ENCODE assay signal across 17 cellular contexts in the genomic region with DNA sequence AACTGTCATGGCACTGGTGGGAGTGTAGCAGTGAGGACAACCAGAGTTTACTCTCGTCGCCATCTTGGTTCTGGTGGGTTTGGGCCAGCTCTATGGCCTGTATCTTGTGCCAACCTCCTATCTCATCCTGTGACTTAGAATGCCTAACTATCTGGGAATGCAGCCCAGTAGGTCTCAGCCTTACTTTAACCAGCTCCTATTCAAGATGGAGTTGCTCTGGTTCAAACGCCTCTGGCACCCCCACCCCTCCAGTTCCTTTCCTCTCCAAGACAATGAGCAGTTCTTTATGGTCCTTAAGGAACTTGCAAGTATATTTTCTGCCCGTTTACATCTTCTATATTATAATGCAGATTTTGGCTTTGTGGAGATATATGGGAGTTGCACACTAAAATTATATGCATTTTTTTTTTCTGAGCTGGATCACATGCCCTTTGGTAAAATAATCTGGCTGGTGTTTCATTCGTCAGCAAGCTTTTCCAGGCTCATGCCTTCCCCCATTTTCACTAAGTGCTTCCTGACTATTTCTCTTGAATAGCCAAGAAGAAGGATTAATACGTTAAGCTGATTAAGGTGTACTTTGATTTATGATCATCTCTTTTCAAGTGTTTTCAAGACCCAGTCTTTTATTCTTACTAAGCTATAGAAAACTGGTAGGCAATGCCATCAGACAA. TPM values are rescaled to one million over a fixed set of nuclear protein-coding genes. Genes with fewer than 3 reads are reported as not detected.
DNase-seq lines count a peak whose midpoint lies in the region; ATAC-seq, FAIRE-seq and TF ChIP-seq lines count a peak whose summit lies in the region.
"Had no signal": no experiment of that assay in that cellular context is flagged by ENCODE, and none has a peak within 500 bp of the region (broad histone marks: within the 10 kb centered on the region; RNA-seq: fewer than 3 reads in every experiment).

No MANE protein-coding gene starts in this region.

- H3K79me2 ChIP-seq in K562 (ENCODE audit: control insufficient read depth, insufficient read depth, low read length), result no peaks in the 10 kb centered on the region

- ATAC-seq in K562 (no peak), left colon (no peak)

- H3K4me3 ChIP-seq in K562 (no peak overlapping the region), testis (no peak overlapping the region), brain microvascular endothelial cell (ENCODE audit: low read depth, low read length) (no peak overlapping the region)

- intact Hi-C loops in K562 (cut with micrococcal nuclease) (no loop called here), testis (cut with DNase I; ENCODE audit: low total_unique reads) (no loop called here), left colon (cut with DNase I, micrococcal nuclease) (no loop called here)

- POLR2A ChIA-PET in K562 (lab: Yijun Ruan, JAX), result interaction anchor here (0.7 to 1.5 kb wide), 2 partner anchors 11 to 414 kb away, joined by 3 to 5 read pairs; partner anchors contain the start of gene WIPF3

- H3K9ac ChIP-seq in K562 (ENCODE audit: insufficient read depth in 1 of 2, low read depth in 2 of 2, low read length in 2 of 2), result no peak overlapping the region

- H3K9me1 ChIP-seq in K562 (ENCODE audit: control insufficient read depth, insufficient read depth, low read length), result no peaks in the 10 kb centered on the region

- H2AFZ ChIP-seq in K562 (ENCODE audit: low read depth, low read length), result no peak overlapping the region

- 73% methylated on average over 6 of the region's 6 CpGs for WGBS in K562 (ENCODE audit: insufficient coverage, low coverage, missing lambda C conversion rate)
- WGBS in testis, 2 donors, result 77 to 81% methylated on average over 6 of the region's 6 CpGs

- no peaks in the 10 kb centered on the region for H3K9me3 ChIP-seq in K562 (replicated peaks; ENCODE audit: control insufficient read depth, insufficient read depth, low read depth, low read length)
- no peaks in the 10 kb centered on the region for H3K9me3 ChIP-seq in testis
- H3K9me3 ChIP-seq: BE2C, Caco-2 had no signal

- in situ Hi-C loops in K562 (cut with MboI), result no loop called here
- in situ Hi-C loops in brain microvascular endothelial cell (cut with HindIII; ENCODE audit: low pct_ligation_motif_present, low sequenced_read_pairs), result no loop called here

- TF ChIP-seq CTCF in D721Med (IDR thresholded peaks at IDR 0.05; ENCODE audit: insufficient read depth, missing control alignments) (no peak), K562 (IDR thresholded peaks at IDR 0.05 in 2 of 3, conservative IDR thresholded peaks at IDR 0.05 in 1 of 3; ENCODE audit: insufficient read depth in 2 of 3, low read depth in 1 of 3, low read length in 3 of 3) (no peak), testis (IDR thresholded peaks at IDR 0.05) (no peak), brain microvascular endothelial cell (IDR thresholded peaks at IDR 0.05; ENCODE audit: low read depth, low read length, missing control alignments) (no peak)

- DNase-seq in D721Med (ENCODE audit: insufficient read length, low spot score) (no peak), NCI-H524 treated with DMSO at 0.1 percent for 48 hours (lab: John Stamatoyannopoulos, UW) (peak; percentile 93), K562 (ENCODE audit: extremely low read depth in 1 of 4, low spot score in 3 of 4) (no peak), testis (no peak), brain microvascular endothelial cell (no peak), C1 segment of cervical spinal cord (lab: John Stamatoyannopoulos, UW) (no peak), left colon (no peak)
- DNase-seq: BE2C; Caco-2; CD8-positive, alpha-beta memory T cell; DMS 273 treated with DMSO at 0.1 percent for 48 hours; H7; KBM-7 had no signal

- no peak for TF ChIP-seq POLR2A in K562 (conservative IDR thresholded peaks at IDR 0.05)
- no peak for TF ChIP-seq POLR2A in testis (IDR thresholded peaks at IDR 0.05)

- TF ChIP-seq EP300 in K562 (IDR thresholded peaks at IDR 0.05; ENCODE audit: low read length), result no peak

- no TSS peak for BruUV-seq in K562 (replicated peaks; lab: Mats Ljungman, UMichigan)

- H3K4me1 ChIP-seq in K562 (replicated peaks in 1 of 2; ENCODE audit: control insufficient read depth in 2 of 2, insufficient read depth in 2 of 2, low read length in 2 of 2), result peaks cover 4 to 53% of the 10 kb centered on the region in 2 experiments; a peak in 4 of 5 replicates
- peaks cover 43% of the 10 kb centered on the region for H3K4me1 ChIP-seq in testis
- H3K4me1 ChIP-seq: BE2C, Caco-2 had no signal

- H3K27me3 ChIP-seq in K562 (ENCODE audit: control insufficient read depth in 2 of 2, insufficient read depth in 2 of 2, low read length in 2 of 2) (no peaks in the 10 kb centered on the region), testis (no peaks in the 10 kb centered on the region), brain microvascular endothelial cell (replicated peaks) (peaks cover 3% of the 10 kb centered on the region)

- peak overlapping the region; percentile 47; the same call in 1 of the 2 replicates for H3K4me2 ChIP-seq in K562 (ENCODE audit: insufficient read depth, low read length)

- TF ChIP-seq RAD21 in K562 (CRISPR knock-in tag; conservative IDR thresholded peaks at IDR 0.05 in 1 of 2, IDR thresholded peaks at IDR 0.05 in 1 of 2), result no peak

- H3K36me3 ChIP-seq in K562 (ENCODE audit: control insufficient read depth, insufficient read depth, low read length) (no peaks in the 10 kb centered on the region), testis (ENCODE audit: low read depth, missing control alignments) (no peaks in the 10 kb centered on the region), brain microvascular endothelial cell (replicated peaks) (no peaks in the 10 kb centered on the region)
- H3K36me3 ChIP-seq: BE2C had no signal

- CTCF ChIA-PET in K562 (lab: Yijun Ruan, JAX; ENCODE audit: low intra/inter-chr PET ratio), result no interaction called here

- H3K27ac ChIP-seq in K562 (ENCODE audit: extremely low read depth, low read depth, low read length), result no peak overlapping the region
- peak overlapping the region; percentile 78 to 83 for H3K27ac ChIP-seq in testis
- H3K27ac ChIP-seq in brain microvascular endothelial cell, result no peak overlapping the region

- no peaks in the 10 kb centered on the region for H4K20me1 ChIP-seq in K562 (replicated peaks; ENCODE audit: control insufficient read depth, insufficient read depth, low read length)

- FAIRE-seq in D721Med (lab: Jason Lieb, UNC) (peak; percentile 93), K562 (lab: Jason Lieb, UNC) (no peak)
- FAIRE-seq: A204.1, GM18507 had no signal

TF ChIP-seq in K562, 482 proteins besides CTCF, POLR2A, EP300 and RAD21 (continues in another document):
- TF ChIP-seq, protein P1, sequence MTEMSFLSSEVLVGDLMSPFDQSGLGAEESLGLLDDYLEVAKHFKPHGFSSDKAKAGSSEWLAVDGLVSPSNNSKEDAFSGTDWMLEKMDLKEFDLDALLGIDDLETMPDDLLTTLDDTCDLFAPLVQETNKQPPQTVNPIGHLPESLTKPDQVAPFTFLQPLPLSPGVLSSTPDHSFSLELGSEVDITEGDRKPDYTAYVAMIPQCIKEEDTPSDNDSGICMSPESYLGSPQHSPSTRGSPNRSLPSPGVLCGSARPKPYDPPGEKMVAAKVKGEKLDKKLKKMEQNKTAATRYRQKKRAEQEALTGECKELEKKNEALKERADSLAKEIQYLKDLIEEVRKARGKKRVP (CRISPR knock-in tag; IDR thresholded peaks at IDR 0.05), result peak; percentile 78
- TF ChIP-seq E2F3 (CRISPR knock-in tag; IDR thresholded peaks at IDR 0.05) (peak; percentile 74; the same call in 1 of the 2 replicates), TCF15 (CRISPR knock-in tag; IDR thresholded peaks at IDR 0.05) (peak; percentile 94), ZNF584 (CRISPR knock-in tag; IDR thresholded peaks at IDR 0.05; ENCODE audit: low read depth) (peak; percentile 74; the same call in 1 of the 2 replicates)
- TF ChIP-seq, protein P2, sequence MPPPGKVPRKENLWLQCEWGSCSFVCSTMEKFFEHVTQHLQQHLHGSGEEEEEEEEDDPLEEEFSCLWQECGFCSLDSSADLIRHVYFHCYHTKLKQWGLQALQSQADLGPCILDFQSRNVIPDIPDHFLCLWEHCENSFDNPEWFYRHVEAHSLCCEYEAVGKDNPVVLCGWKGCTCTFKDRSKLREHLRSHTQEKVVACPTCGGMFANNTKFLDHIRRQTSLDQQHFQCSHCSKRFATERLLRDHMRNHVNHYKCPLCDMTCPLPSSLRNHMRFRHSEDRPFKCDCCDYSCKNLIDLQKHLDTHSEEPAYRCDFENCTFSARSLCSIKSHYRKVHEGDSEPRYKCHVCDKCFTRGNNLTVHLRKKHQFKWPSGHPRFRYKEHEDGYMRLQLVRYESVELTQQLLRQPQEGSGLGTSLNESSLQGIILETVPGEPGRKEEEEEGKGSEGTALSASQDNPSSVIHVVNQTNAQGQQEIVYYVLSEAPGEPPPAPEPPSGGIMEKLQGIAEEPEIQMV (tag; conservative IDR thresholded peaks at IDR 0.05; ENCODE audit: low read depth), result peak; percentile 77; the same call in 1 of the 2 replicates

RNA-seq across cellular contexts. Expression of gene WIPF3, which starts 11.2 kb away (rescaled TPM):
- total RNA-seq in K562 (2011; cell fraction: chromatin; rRNA removed; ENCODE audit: low replicate concordance), result 3.7 and 6.2 TPM in 2 replicates
- total RNA-seq in K562 (2011; cell fraction: nucleolus; rRNA removed), result 1.7 and 2.1 TPM in 2 replicates
- total RNA-seq in K562 (2011; cell fraction: nucleoplasm; rRNA removed), result 3.0 and 6.9 TPM in 2 replicates
- total RNA-seq in K562 (2014; rRNA removed) (0.65 and 0.82 TPM in 2 replicates), K562 (2014; rRNA removed; fragmentation: Illumina TruSeq; extraction: Trizol) (0.47 and 0.54 TPM in 2 replicates), K562 (2015; rRNA removed; fragmentation: Illumina TruSeq; extraction: Trizol) (0.15 and 0.18 TPM in 2 replicates), K562 (2021) (2.6 and 2.7 TPM in 2 replicates), testis (100 to 1,000 TPM in 1 of 2 donors, 10 to 100 TPM in 1; 80.7 to 110 TPM), left colon (1 to 10 TPM; 1.7 to 2.1 TPM)
- polyA plus RNA-seq in K562 (2011; rRNA removed) (1.7 and 2.2 TPM in 2 replicates), K562 (2014; fragmentation: Illumina TruSeq; extraction: Trizol) (1.9 and 2.2 TPM in 2 replicates), K562 (2014; fragmentation: Nextera tagmentation; extraction: Ambion mirVana) (1 to 10 TPM; 2.1 to 3.2 TPM), K562 (2014; rRNA removed) (0.82 and 1.0 TPM in 2 replicates), testis (ENCODE audit: insufficient read depth, low read depth, low replicate concordance) (42.7 TPM)
- 0.95 and 1.7 TPM in 2 replicates for polyA plus RNA-seq in K562 (2011; cell fraction: cytosol; rRNA removed)
- 2.9 and 3.2 TPM in 2 replicates for polyA plus RNA-seq in K562 (2011; cell fraction: nucleus; rRNA removed)
- 1.5 and 2.2 TPM in 2 replicates for polyA plus RNA-seq in K562 (2012)
- polyA minus RNA-seq in K562 (2011; rRNA and poly(A)+ RNA removed), result 2.3 and 3.3 TPM in 2 replicates
- polyA minus RNA-seq in K562 (2011; cell fraction: cytosol; rRNA and poly(A)+ RNA removed), result 3.7 and 4.6 TPM in 2 replicates
- 1.6 and 2.3 TPM in 2 replicates for polyA minus RNA-seq in K562 (2011; cell fraction: nucleus; rRNA and poly(A)+ RNA removed)
- total RNA-seq: CD8-positive, alpha-beta memory T cell; Daoy had no signal
- polyA plus RNA-seq: AG04450; CD8-positive, alpha-beta memory T cell had no signal

Comparison
In these comparisons a context has a peak if more than half of its experiments do, and no peak if none do; other contexts are left out.
1. H3K27ac ChIP-seq: peak in testis (2 of 2); none in K562 (single experiment) and brain microvascular endothelial cell (single experiment).
2. RNA of gene WIPF3, which starts 11.2 kb away (total RNA-seq): 80.7 to 110 TPM in testis; 1.7 to 2.1 TPM in left colon and 0.15 to 6.9 TPM in K562; every median in the first group is over 10 times any median in the second.